Comparison of ENCODE assay signal across 8 cellular contexts in genomic region chr7:8177109-8177933, GRCh38.
DNase-seq lines count a peak whose midpoint lies in the region; ATAC-seq and TF ChIP-seq lines count a peak whose summit lies in the region.

No MANE protein-coding gene starts in this region.

- no peaks in the 10 kb centered on the region for H3K36me3 ChIP-seq in mucosa of descending colon (ENCODE audit: low read depth)
- no peaks in the 10 kb centered on the region for H3K36me3 ChIP-seq in aorta (ENCODE audit: control insufficient read depth in 1 of 2, insufficient read depth in 2 of 2, low read length in 1 of 2)
- H3K36me3 ChIP-seq in BE2C: peaks cover 2% of the 10 kb centered on the region

- H3K27ac ChIP-seq in aorta (ENCODE audit: low read depth in 1 of 2, low read length in 2 of 2): no peak overlapping the region

- H3K4me1 ChIP-seq in mucosa of descending colon (ENCODE audit: low read depth): peaks cover 2% of the 10 kb centered on the region
- no peaks in the 10 kb centered on the region for H3K4me1 ChIP-seq in aorta (ENCODE audit: control insufficient read depth in 1 of 2, insufficient read depth in 2 of 2, low read length in 2 of 2)
- peaks cover 33% of the 10 kb centered on the region for H3K4me1 ChIP-seq in BE2C

- no peak for TF ChIP-seq CTCF in mucosa of descending colon (IDR thresholded peaks at IDR 0.05)
- TF ChIP-seq CTCF in BE2C (IDR thresholded peaks at IDR 0.05; ENCODE audit: low read depth, low read length): no peak

- 71 to 79% methylated on average over 4 of the region's 4 CpGs for WGBS in aorta, 2 donors

- ATAC-seq in GM18861 (IDR thresholded peaks at IDR 0.05; ENCODE audit: unreplicated experiment): peak; percentile 39
- peak; percentile 49 for ATAC-seq in HG02623 (IDR thresholded peaks at IDR 0.05; ENCODE audit: unreplicated experiment)
- peak; percentile 45 for ATAC-seq in mucosa of descending colon
- no peak for ATAC-seq in aorta (ENCODE audit: low FRiP score)

- H3K4me3 ChIP-seq in mucosa of descending colon: no peak overlapping the region
- H3K4me3 ChIP-seq in aorta (ENCODE audit: low read length in 2 of 2): no peak overlapping the region
- H3K4me3 ChIP-seq in BE2C (ENCODE audit: low read depth, low read length): no peak overlapping the region

- H3K27me3 ChIP-seq in aorta (ENCODE audit: control insufficient read depth in 1 of 2, insufficient read depth in 2 of 2, low read length in 1 of 2): no peaks in the 10 kb centered on the region
- H3K27me3 ChIP-seq in BE2C: no peaks in the 10 kb centered on the region

- no peaks in the 10 kb centered on the region for H3K9me3 ChIP-seq in mucosa of descending colon
- no peaks in the 10 kb centered on the region for H3K9me3 ChIP-seq in aorta (ENCODE audit: control insufficient read depth, low read length)
- no peaks in the 10 kb centered on the region for H3K9me3 ChIP-seq in BE2C

- intact Hi-C loops in mucosa of descending colon (cut with DNase I, micrococcal nuclease) (no loop called here), aorta (cut with DNase I) (no loop called here)

- DNase-seq in NOMO-1 treated with dmso at 0.1 percent for 144 hours (lab: John Stamatoyannopoulos, UW; ENCODE audit: unreplicated experiment) (peak; percentile 15), mucosa of descending colon (peak in 1 of 3 donors; percentile 12), aorta (no peak), BE2C (no peak), hippocampal formation (lab: John Stamatoyannopoulos, UW) (no peak), NCI-H526 treated with DMSO at 0.1 percent for 48 hours (lab: John Stamatoyannopoulos, UW) (no peak)
